ENCODE assay signal across 28 cellular contexts in genomic region chr2:36658277-36658748, GRCh38. TPM values are rescaled to one million over a fixed set of nuclear protein-coding genes. Genes with fewer than 3 reads are reported as not detected.
"Had no signal": no experiment of that assay in that cellular context is flagged by ENCODE, and none has a peak within 500 bp of the region (broad histone marks: within the 10 kb centered on the region; RNA-seq: fewer than 3 reads in every experiment).

No MANE protein-coding gene starts in this region.

- H3K27me3 Mint-ChIP-seq: activated CD4-positive, alpha-beta T cell treated with anti-CD3 and anti-CD28 coated beads, Interleukin-2, amount 10 ng/mL, durations not matched to agents 7 days and 5 days had no signal

- H2AFZ ChIP-seq: neural progenitor cell had no signal

- H3K9ac ChIP-seq: neural progenitor cell had no signal

- FAIRE-seq: urothelium cell line had no signal

- H3K36me3 Mint-ChIP-seq: activated naive CD4-positive, alpha-beta T cell treated with anti-CD3 and anti-CD28 coated beads, Interleukin-2, amount 50 U/mL, for 24 hours; naive thymus-derived CD8-positive, alpha-beta T cell; neural progenitor cell had no signal

- DNase-seq: activated CD4-positive, alpha-beta memory T cell treated with anti-CD3 and anti-CD28 coated beads, Interleukin-2, amount 10 ng/mL, durations not matched to agents 7 days and 5 days; activated CD4-positive, alpha-beta T cell treated with anti-CD3 and anti-CD28 coated beads, Interleukin-2, amount 10 ng/mL, durations not matched to agents 7 days and 5 days; activated CD4-positive, CD25-positive, alpha-beta regulatory T cell treated with anti-CD3 and anti-CD28 coated beads, Interleukin-2, amount 50 U/mL, for 72 hours; activated CD8-positive, alpha-beta memory T cell treated with anti-CD3 and anti-CD28 coated beads, Interleukin-2, amount 50 U/mL, for 48 hours; activated naive CD8-positive, alpha-beta T cell treated with anti-CD3 and anti-CD28 coated beads, Interleukin-2, amount 50 U/mL, for 24 hours; activated T-cell treated with anti-CD3 and anti-CD28 coated beads, Interleukin-2, amount 50 U/mL, for 4 hours; amygdala; central memory CD4-positive, alpha-beta T cell; endodermal cell; foreskin fibroblast; heart left ventricle; hypothalamus; naive thymus-derived CD8-positive, alpha-beta T cell; right cardiac atrium; stimulated activated CD4-positive, alpha-beta T cell treated with anti-CD3 and anti-CD28 coated beads, Interleukin-12 subunit alpha, Interleukin-12 subunit beta, amount 100 ng/mL, for 4 hours; stimulated activated CD4-positive, alpha-beta T cell treated with anti-CD3 and anti-CD28 coated beads, Interleukin-4, amount 100 ng/mL, for 1 hour; stimulated activated naive CD8-positive, alpha-beta T cell treated with anti-CD3 and anti-CD28 coated beads, Interleukin-15, Interleukin-2, amounts not matched to agents 100 U/mL and 50 U/mL, for 24 hours; T-helper 2 cell; testis; transverse colon had no signal

- H3K4me1 ChIP-seq: breast epithelium, neural progenitor cell, testis, transverse colon had no signal

- H3K4me1 Mint-ChIP-seq: activated CD4-positive, alpha-beta memory T cell treated with anti-CD3 and anti-CD28 coated beads, Interleukin-2, amount 10 ng/mL, durations not matched to agents 7 days and 5 days; activated CD4-positive, alpha-beta T cell treated with anti-CD3 and anti-CD28 coated beads, Interleukin-2, amount 10 ng/mL, durations not matched to agents 7 days and 5 days; activated naive CD4-positive, alpha-beta T cell treated with anti-CD3 and anti-CD28 coated beads, Interleukin-2, amount 50 U/mL, for 24 hours; activated naive CD8-positive, alpha-beta T cell treated with anti-CD3 and anti-CD28 coated beads, Interleukin-2, amount 50 U/mL, for 24 hours; naive thymus-derived CD8-positive, alpha-beta T cell; neural progenitor cell had no signal

- ATAC-seq: activated naive CD8-positive, alpha-beta T cell treated with anti-CD3 and anti-CD28 coated beads, Interleukin-2, amount 50 U/mL, for 24 hours; activated T-cell treated with anti-CD3 and anti-CD28 coated beads, Interleukin-2, amount 50 U/mL, for 4 hours; esophagus mucosa; heart left ventricle; naive thymus-derived CD8-positive, alpha-beta T cell; right cardiac atrium; stimulated activated naive CD8-positive, alpha-beta T cell treated with anti-CD3 and anti-CD28 coated beads, Interleukin-15, Interleukin-2, amounts not matched to agents 100 U/mL and 50 U/mL, for 24 hours had no signal

- H3K4me3 ChIP-seq: breast epithelium, heart left ventricle, neural progenitor cell, skin epidermis, testis, transverse colon had no signal

- H3K27ac ChIP-seq: breast epithelium, heart left ventricle, neural progenitor cell, skin epidermis, testis, transverse colon had no signal

- H3K9me3 Mint-ChIP-seq: activated CD4-positive, alpha-beta memory T cell treated with anti-CD3 and anti-CD28 coated beads, Interleukin-2, amount 10 ng/mL, durations not matched to agents 7 days and 5 days; activated CD4-positive, alpha-beta T cell treated with anti-CD3 and anti-CD28 coated beads, Interleukin-2, amount 10 ng/mL, durations not matched to agents 7 days and 5 days; activated naive CD4-positive, alpha-beta T cell treated with anti-CD3 and anti-CD28 coated beads, Interleukin-2, amount 50 U/mL, for 24 hours; activated naive CD8-positive, alpha-beta T cell treated with anti-CD3 and anti-CD28 coated beads, Interleukin-2, amount 50 U/mL, for 24 hours; activated T-cell treated with anti-CD3 and anti-CD28 coated beads, Interleukin-2, amount 50 U/mL, for 4 hours; activated T-helper 2 cell treated with anti-CD3 and anti-CD28 coated beads, Interferon-gamma antibody, Interleukin-2, Interleukin-4, amounts not matched to agents 10 μg/mL and 5 μg/mL and 100 μg/mL, durations not matched to agents 14 hours and 24 hours and 36 hours; endodermal cell; naive thymus-derived CD8-positive, alpha-beta T cell; neural progenitor cell had no signal

- H3K36me3 ChIP-seq: breast epithelium, heart left ventricle, neural progenitor cell, transverse colon had no signal

- H3K4me3 Mint-ChIP-seq: activated CD4-positive, alpha-beta memory T cell treated with anti-CD3 and anti-CD28 coated beads, Interleukin-2, amount 10 ng/mL, durations not matched to agents 7 days and 5 days; activated CD4-positive, alpha-beta T cell treated with anti-CD3 and anti-CD28 coated beads, Interleukin-2, amount 10 ng/mL, durations not matched to agents 7 days and 5 days; activated naive CD4-positive, alpha-beta T cell treated with anti-CD3 and anti-CD28 coated beads, Interleukin-2, amount 50 U/mL, for 24 hours; activated naive CD8-positive, alpha-beta T cell treated with anti-CD3 and anti-CD28 coated beads, Interleukin-2, amount 50 U/mL, for 24 hours; activated T-cell treated with anti-CD3 and anti-CD28 coated beads, Interleukin-2, amount 50 U/mL, for 4 hours; endodermal cell; naive thymus-derived CD8-positive, alpha-beta T cell; neural progenitor cell had no signal

- H3K9me3 ChIP-seq: breast epithelium, heart left ventricle, testis, transverse colon had no signal

- H3K4me2 ChIP-seq: neural progenitor cell had no signal

- H3K27ac Mint-ChIP-seq: activated CD4-positive, alpha-beta memory T cell treated with anti-CD3 and anti-CD28 coated beads, Interleukin-2, amount 10 ng/mL, durations not matched to agents 7 days and 5 days; activated CD4-positive, alpha-beta T cell treated with anti-CD3 and anti-CD28 coated beads, Interleukin-2, amount 10 ng/mL, durations not matched to agents 7 days and 5 days; activated naive CD4-positive, alpha-beta T cell treated with anti-CD3 and anti-CD28 coated beads, Interleukin-2, amount 50 U/mL, for 24 hours; activated naive CD8-positive, alpha-beta T cell treated with anti-CD3 and anti-CD28 coated beads, Interleukin-2, amount 50 U/mL, for 24 hours; activated T-helper 2 cell treated with anti-CD3 and anti-CD28 coated beads, Interferon-gamma antibody, Interleukin-2, Interleukin-4, amounts not matched to agents 10 μg/mL and 5 μg/mL and 100 μg/mL, durations not matched to agents 14 hours and 24 hours and 36 hours; endodermal cell; naive thymus-derived CD8-positive, alpha-beta T cell had no signal

- H3K27me3 ChIP-seq: breast epithelium, heart left ventricle, neural progenitor cell, testis, transverse colon had no signal

RNA-seq across cellular contexts. Expression of gene VIT, which starts 38.2 kb away (rescaled TPM):
- total RNA-seq: activated CD4-positive, alpha-beta memory T cell treated with anti-CD3 and anti-CD28 coated beads, Interleukin-2, amount 10 ng/mL, durations not matched to agents 7 days and 5 days; activated CD4-positive, alpha-beta T cell treated with anti-CD3 and anti-CD28 coated beads, Interleukin-2, amount 10 ng/mL, durations not matched to agents 7 days and 5 days; activated T-cell treated with anti-CD3 and anti-CD28 coated beads, Interleukin-2, amount 50 U/mL, for 4 hours; activated T-helper 2 cell treated with anti-CD3 and anti-CD28 coated beads, Interferon-gamma antibody, Interleukin-2, Interleukin-4, amounts not matched to agents 10 μg/mL and 5 μg/mL and 100 μg/mL, durations not matched to agents 14 hours and 24 hours and 36 hours; kidney epithelial cell; naive thymus-derived CD8-positive, alpha-beta T cell had no signal
